ENCODE assay signal across 14 cellular contexts in genomic region chr2:201707753-201708152, GRCh38. TPM values are rescaled to one million over a fixed set of nuclear protein-coding genes. Genes with fewer than 3 reads are reported as not detected.
DNase-seq lines count a peak whose midpoint lies in the region; ATAC-seq and TF ChIP-seq lines count a peak whose summit lies in the region.
"Had no signal": no experiment of that assay in that cellular context is flagged by ENCODE, and none has a peak within 500 bp of the region (broad histone marks: within the 10 kb centered on the region; RNA-seq: fewer than 3 reads in every experiment).

No MANE protein-coding gene starts in this region.

- in situ Hi-C loops in brain microvascular endothelial cell (cut with HindIII; ENCODE audit: low pct_ligation_motif_present, low sequenced_read_pairs), result no loop called here

- no peak for ATAC-seq in HG03280 (IDR thresholded peaks at IDR 0.05; ENCODE audit: unreplicated experiment)
- ATAC-seq: lower lobe of right lung, T-cell had no signal

- no peaks in the 10 kb centered on the region for H3K79me2 ChIP-seq in osteoblast (ENCODE audit: insufficient read depth, low read length)

- peak; percentile 14; the same call in 1 of the 2 replicates for TF ChIP-seq RAD21 in Ishikawa (IDR thresholded peaks at IDR 0.05; ENCODE audit: low read depth)

- DNase-seq in Daoy (ENCODE audit: low read depth) (peak; percentile 36), brain microvascular endothelial cell (peak; percentile 42), osteoblast (ENCODE audit: insufficient read length, low spot score, missing footprints) (peak; percentile 21), DMS153 (lab: John Stamatoyannopoulos, UW) (no peak)
- no peak for DNase-seq in activated effector memory CD4-positive, alpha-beta T cell treated with Interleukin-2 at 50 U/mL for 16 hours
- DNase-seq: activated CD4-positive, alpha-beta T cell treated with anti-CD3 and anti-CD28 coated beads, Interleukin-2, amount 50 U/mL, for 1 hour; activated effector memory CD4-positive, alpha-beta T cell treated with anti-CD3 and anti-CD28 coated beads, Interleukin-2, amount 50 U/mL, for 16 hours; GDM1; lower lobe of right lung; NK-92 treated with Interleukin-12 subunit alpha and Interleukin-12 subunit beta, amount 100 ng/mL, for 24 hours; stimulated activated CD4-positive, alpha-beta T cell treated with anti-CD3 and anti-CD28 coated beads, Interleukin-4, amount 100 ng/mL, for 4 hours; T-cell had no signal

- H4K20me1 ChIP-seq in osteoblast (ENCODE audit: insufficient read depth, low read length), result no peaks in the 10 kb centered on the region

- H3K4me2 ChIP-seq in osteoblast (ENCODE audit: insufficient read depth, low read length), result no peak overlapping the region

- peaks cover 35% of the 10 kb centered on the region for H3K36me3 ChIP-seq in brain microvascular endothelial cell (replicated peaks)
- H3K36me3 ChIP-seq in osteoblast (ENCODE audit: insufficient read depth, low read length), result peaks cover 49% of the 10 kb centered on the region

- H3K9me3 ChIP-seq in osteoblast (ENCODE audit: low read depth, low read length), result no peaks in the 10 kb centered on the region
- H3K9me3 ChIP-seq: lower lobe of right lung had no signal

- TF ChIP-seq EP300 in Ishikawa (IDR thresholded peaks at IDR 0.05; ENCODE audit: borderline replicate concordance), result no peak

- TF ChIP-seq CTCF in brain microvascular endothelial cell (IDR thresholded peaks at IDR 0.05; ENCODE audit: low read depth, low read length, missing control alignments) (peak; percentile 69), osteoblast (IDR thresholded peaks at IDR 0.05; ENCODE audit: extremely low read depth, low read depth, low read length) (peak; percentile 78)

- no peak overlapping the region for H3K27ac ChIP-seq in brain microvascular endothelial cell
- H3K27ac ChIP-seq in osteoblast (ENCODE audit: low read depth, low read length), result peak overlapping the region; percentile 51
- H3K27ac ChIP-seq: lower lobe of right lung had no signal

- H3K27me3 ChIP-seq in brain microvascular endothelial cell (replicated peaks), result no peaks in the 10 kb centered on the region
- no peaks in the 10 kb centered on the region for H3K27me3 ChIP-seq in osteoblast (ENCODE audit: insufficient read depth, low read length)

- H3K4me3 ChIP-seq in brain microvascular endothelial cell (ENCODE audit: low read depth, low read length), result no peak overlapping the region
- no peak overlapping the region for H3K4me3 ChIP-seq in osteoblast (ENCODE audit: insufficient read depth, low read length)
- H3K4me3 ChIP-seq: lower lobe of right lung had no signal

- no peak overlapping the region for H2AFZ ChIP-seq in osteoblast (ENCODE audit: low read length)

- peaks cover 22% of the 10 kb centered on the region for H3K4me1 ChIP-seq in osteoblast (ENCODE audit: insufficient read depth, low read length)
- H3K4me1 ChIP-seq: lower lobe of right lung had no signal

TF ChIP-seq in Ishikawa, 13 proteins besides CTCF, POLR2A, EP300 and RAD21:
- no peak for TF ChIP-seq NFIC (IDR thresholded peaks at IDR 0.05)
- TF ChIP-seq FOXM1 (IDR thresholded peaks at IDR 0.05; ENCODE audit: borderline replicate concordance, low read depth), result no peak
- TF ChIP-seq YY1 (IDR thresholded peaks at IDR 0.05; ENCODE audit: low read depth), result no peak
- no peak for TF ChIP-seq CREB1 (IDR thresholded peaks at IDR 0.05; ENCODE audit: low read depth)
- TF ChIP-seq EGR1 (IDR thresholded peaks at IDR 0.05), result no peak
- TF ChIP-seq ZBTB7A (IDR thresholded peaks at IDR 0.05; ENCODE audit: low read depth), result no peak
- no peak for TF ChIP-seq REST (IDR thresholded peaks at IDR 0.05; ENCODE audit: low read depth)
- TF ChIP-seq MAX (IDR thresholded peaks at IDR 0.05), result no peak
- TF ChIP-seq TAF1 (IDR thresholded peaks at IDR 0.05; ENCODE audit: low read depth), result no peak
- TF ChIP-seq TEAD4 (IDR thresholded peaks at IDR 0.05), result no peak
- TF ChIP-seq CEBPB (IDR thresholded peaks at IDR 0.05), result no peak
- no peak for TF ChIP-seq USF1 (IDR thresholded peaks at IDR 0.05)
- no peak for TF ChIP-seq TCF12 (IDR thresholded peaks at IDR 0.05; ENCODE audit: low read depth)

RNA-seq across cellular contexts. Expression of gene MPP4, which starts 9.3 kb away (rescaled TPM):
- total RNA-seq in Daoy (2014; rRNA removed; shearing (Covaris generic)), result 7.8 and 9.3 TPM in 2 replicates
- total RNA-seq in osteoblast, result 1.1 and 2.1 TPM in 2 replicates

Comparison
In these comparisons a context has a peak if more than half of its experiments do, and no peak if none do; other contexts are left out.
1. DNase-seq: peak in Daoy (single experiment), brain microvascular endothelial cell (single experiment) and osteoblast (single experiment); none in DMS153 (single experiment) and activated effector memory CD4-positive, alpha-beta T cell treated with Interleukin-2 at 50 U/mL for 16 hours (single experiment).